Comparison of ENCODE assay signal across 2 cellular contexts in the genomic region with DNA sequence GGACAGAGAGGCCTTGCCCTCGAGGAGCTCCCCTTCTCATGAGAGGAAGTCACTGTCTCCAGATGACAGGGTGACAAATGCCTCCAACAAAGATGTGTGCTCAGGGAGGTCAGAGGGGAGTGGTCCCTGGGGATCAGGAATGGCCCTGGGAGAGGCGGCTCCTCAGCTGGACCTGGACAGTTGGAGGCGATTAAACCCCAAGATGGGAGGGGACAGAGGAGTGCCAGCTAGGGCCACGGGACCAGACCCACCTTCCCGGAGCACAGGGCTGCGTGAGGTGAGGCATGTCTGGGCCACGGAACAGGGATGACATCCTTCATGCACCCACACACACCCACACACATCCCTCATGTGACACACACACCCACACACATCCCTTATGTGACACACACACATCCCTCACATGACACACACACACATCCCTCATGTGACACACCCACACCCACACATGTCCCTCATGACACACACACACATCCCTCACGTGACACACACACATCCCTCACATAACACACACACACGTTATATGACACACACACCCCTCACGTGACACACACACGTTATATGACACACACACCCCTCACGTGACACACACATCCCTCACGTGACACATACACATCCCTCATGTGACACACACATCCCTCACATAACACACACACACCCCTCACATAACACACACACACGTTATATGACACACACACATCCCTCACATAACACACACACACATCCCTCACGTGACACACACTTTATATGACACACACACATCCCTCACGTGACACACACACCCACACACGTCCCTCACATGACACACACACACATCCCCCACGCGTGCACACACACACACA.
A peak's percentile ranks its signal among the peaks of the same experiment; 100 is the strongest.
TF ChIP-seq lines count a peak whose summit lies in the region.

No MANE protein-coding gene starts in this region.

TF ChIP-seq in IMR-90, 13 proteins besides CTCF, POLR2A, EP300 and RAD21:
- TF ChIP-seq MAFK (IDR thresholded peaks at IDR 0.05; ENCODE audit: low read depth, low read length) (no peak), FOS (IDR thresholded peaks at IDR 0.05; ENCODE audit: low read depth, low read length) (no peak)
- TF ChIP-seq, protein P1, sequence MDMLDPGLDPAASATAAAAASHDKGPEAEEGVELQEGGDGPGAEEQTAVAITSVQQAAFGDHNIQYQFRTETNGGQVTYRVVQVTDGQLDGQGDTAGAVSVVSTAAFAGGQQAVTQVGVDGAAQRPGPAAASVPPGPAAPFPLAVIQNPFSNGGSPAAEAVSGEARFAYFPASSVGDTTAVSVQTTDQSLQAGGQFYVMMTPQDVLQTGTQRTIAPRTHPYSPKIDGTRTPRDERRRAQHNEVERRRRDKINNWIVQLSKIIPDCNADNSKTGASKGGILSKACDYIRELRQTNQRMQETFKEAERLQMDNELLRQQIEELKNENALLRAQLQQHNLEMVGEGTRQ (IDR thresholded peaks at IDR 0.05; ENCODE audit: low read depth, low read length), result peak; percentile 84

TF ChIP-seq in K562, 482 proteins besides CTCF, POLR2A, EP300 and RAD21 (continues in another document):
- TF ChIP-seq MCM7 (IDR thresholded peaks at IDR 0.05), result no peak
- no peak for TF ChIP-seq IFI16 (CRISPR knock-in tag; IDR thresholded peaks at IDR 0.05)
- peak; percentile 66 for TF ChIP-seq RAD51 (IDR thresholded peaks at IDR 0.05; ENCODE audit: borderline replicate concordance, low read depth)
- no peak for TF ChIP-seq MEIS2 (IDR thresholded peaks at IDR 0.05; ENCODE audit: partially characterized antibody)
- peak in 1 of 2 experiments; percentile 51; a peak in 1 of 4 replicates for TF ChIP-seq FOXK2 (conservative IDR thresholded peaks at IDR 0.05 in 1 of 2, IDR thresholded peaks at IDR 0.05 in 1 of 2; ENCODE audit: low read depth in 2 of 2)
- TF ChIP-seq TCF7L2 (IDR thresholded peaks at IDR 0.05; ENCODE audit: low read depth, low read length), result no peak
- TF ChIP-seq PHB2 (IDR thresholded peaks at IDR 0.05; ENCODE audit: low read depth), result no peak
- no peak for TF ChIP-seq PHF8 (IDR thresholded peaks at IDR 0.05; ENCODE audit: borderline replicate concordance, low read length)
- peak; percentile 75 for TF ChIP-seq TFE3 (CRISPR knock-in tag; IDR thresholded peaks at IDR 0.05)
- peak; percentile 81 for TF ChIP-seq BHLHE40 (IDR thresholded peaks at IDR 0.05; ENCODE audit: low read length)
- TF ChIP-seq, protein P2, sequence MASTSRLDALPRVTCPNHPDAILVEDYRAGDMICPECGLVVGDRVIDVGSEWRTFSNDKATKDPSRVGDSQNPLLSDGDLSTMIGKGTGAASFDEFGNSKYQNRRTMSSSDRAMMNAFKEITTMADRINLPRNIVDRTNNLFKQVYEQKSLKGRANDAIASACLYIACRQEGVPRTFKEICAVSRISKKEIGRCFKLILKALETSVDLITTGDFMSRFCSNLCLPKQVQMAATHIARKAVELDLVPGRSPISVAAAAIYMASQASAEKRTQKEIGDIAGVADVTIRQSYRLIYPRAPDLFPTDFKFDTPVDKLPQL (IDR thresholded peaks at IDR 0.05; ENCODE audit: extremely low read depth, insufficient read length), result no peak
- no peak for TF ChIP-seq ATF1 (CRISPR knock-in tag; IDR thresholded peaks at IDR 0.05)
- TF ChIP-seq ATF1 (tag; IDR thresholded peaks at IDR 0.05), result no peak
- no peak for TF ChIP-seq ZBED1 (IDR thresholded peaks at IDR 0.05)
- no peak for TF ChIP-seq PURB (CRISPR knock-in tag; IDR thresholded peaks at IDR 0.05; ENCODE audit: low read depth)
- TF ChIP-seq HCFC1 (IDR thresholded peaks at IDR 0.05; ENCODE audit: low read depth, low read length), result no peak
- TF ChIP-seq FOXJ3 (CRISPR knock-in tag; IDR thresholded peaks at IDR 0.05), result no peak
- TF ChIP-seq, protein P3, sequence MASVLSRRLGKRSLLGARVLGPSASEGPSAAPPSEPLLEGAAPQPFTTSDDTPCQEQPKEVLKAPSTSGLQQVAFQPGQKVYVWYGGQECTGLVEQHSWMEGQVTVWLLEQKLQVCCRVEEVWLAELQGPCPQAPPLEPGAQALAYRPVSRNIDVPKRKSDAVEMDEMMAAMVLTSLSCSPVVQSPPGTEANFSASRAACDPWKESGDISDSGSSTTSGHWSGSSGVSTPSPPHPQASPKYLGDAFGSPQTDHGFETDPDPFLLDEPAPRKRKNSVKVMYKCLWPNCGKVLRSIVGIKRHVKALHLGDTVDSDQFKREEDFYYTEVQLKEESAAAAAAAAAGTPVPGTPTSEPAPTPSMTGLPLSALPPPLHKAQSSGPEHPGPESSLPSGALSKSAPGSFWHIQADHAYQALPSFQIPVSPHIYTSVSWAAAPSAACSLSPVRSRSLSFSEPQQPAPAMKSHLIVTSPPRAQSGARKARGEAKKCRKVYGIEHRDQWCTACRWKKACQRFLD (CRISPR knock-in tag; IDR thresholded peaks at IDR 0.05), result no peak
- TF ChIP-seq, protein P4, sequence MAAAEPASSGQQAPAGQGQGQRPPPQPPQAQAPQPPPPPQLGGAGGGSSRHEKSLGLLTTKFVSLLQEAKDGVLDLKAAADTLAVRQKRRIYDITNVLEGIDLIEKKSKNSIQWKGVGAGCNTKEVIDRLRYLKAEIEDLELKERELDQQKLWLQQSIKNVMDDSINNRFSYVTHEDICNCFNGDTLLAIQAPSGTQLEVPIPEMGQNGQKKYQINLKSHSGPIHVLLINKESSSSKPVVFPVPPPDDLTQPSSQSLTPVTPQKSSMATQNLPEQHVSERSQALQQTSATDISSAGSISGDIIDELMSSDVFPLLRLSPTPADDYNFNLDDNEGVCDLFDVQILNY (CRISPR knock-in tag; IDR thresholded peaks at IDR 0.05), result no peak
- TF ChIP-seq, protein P5, sequence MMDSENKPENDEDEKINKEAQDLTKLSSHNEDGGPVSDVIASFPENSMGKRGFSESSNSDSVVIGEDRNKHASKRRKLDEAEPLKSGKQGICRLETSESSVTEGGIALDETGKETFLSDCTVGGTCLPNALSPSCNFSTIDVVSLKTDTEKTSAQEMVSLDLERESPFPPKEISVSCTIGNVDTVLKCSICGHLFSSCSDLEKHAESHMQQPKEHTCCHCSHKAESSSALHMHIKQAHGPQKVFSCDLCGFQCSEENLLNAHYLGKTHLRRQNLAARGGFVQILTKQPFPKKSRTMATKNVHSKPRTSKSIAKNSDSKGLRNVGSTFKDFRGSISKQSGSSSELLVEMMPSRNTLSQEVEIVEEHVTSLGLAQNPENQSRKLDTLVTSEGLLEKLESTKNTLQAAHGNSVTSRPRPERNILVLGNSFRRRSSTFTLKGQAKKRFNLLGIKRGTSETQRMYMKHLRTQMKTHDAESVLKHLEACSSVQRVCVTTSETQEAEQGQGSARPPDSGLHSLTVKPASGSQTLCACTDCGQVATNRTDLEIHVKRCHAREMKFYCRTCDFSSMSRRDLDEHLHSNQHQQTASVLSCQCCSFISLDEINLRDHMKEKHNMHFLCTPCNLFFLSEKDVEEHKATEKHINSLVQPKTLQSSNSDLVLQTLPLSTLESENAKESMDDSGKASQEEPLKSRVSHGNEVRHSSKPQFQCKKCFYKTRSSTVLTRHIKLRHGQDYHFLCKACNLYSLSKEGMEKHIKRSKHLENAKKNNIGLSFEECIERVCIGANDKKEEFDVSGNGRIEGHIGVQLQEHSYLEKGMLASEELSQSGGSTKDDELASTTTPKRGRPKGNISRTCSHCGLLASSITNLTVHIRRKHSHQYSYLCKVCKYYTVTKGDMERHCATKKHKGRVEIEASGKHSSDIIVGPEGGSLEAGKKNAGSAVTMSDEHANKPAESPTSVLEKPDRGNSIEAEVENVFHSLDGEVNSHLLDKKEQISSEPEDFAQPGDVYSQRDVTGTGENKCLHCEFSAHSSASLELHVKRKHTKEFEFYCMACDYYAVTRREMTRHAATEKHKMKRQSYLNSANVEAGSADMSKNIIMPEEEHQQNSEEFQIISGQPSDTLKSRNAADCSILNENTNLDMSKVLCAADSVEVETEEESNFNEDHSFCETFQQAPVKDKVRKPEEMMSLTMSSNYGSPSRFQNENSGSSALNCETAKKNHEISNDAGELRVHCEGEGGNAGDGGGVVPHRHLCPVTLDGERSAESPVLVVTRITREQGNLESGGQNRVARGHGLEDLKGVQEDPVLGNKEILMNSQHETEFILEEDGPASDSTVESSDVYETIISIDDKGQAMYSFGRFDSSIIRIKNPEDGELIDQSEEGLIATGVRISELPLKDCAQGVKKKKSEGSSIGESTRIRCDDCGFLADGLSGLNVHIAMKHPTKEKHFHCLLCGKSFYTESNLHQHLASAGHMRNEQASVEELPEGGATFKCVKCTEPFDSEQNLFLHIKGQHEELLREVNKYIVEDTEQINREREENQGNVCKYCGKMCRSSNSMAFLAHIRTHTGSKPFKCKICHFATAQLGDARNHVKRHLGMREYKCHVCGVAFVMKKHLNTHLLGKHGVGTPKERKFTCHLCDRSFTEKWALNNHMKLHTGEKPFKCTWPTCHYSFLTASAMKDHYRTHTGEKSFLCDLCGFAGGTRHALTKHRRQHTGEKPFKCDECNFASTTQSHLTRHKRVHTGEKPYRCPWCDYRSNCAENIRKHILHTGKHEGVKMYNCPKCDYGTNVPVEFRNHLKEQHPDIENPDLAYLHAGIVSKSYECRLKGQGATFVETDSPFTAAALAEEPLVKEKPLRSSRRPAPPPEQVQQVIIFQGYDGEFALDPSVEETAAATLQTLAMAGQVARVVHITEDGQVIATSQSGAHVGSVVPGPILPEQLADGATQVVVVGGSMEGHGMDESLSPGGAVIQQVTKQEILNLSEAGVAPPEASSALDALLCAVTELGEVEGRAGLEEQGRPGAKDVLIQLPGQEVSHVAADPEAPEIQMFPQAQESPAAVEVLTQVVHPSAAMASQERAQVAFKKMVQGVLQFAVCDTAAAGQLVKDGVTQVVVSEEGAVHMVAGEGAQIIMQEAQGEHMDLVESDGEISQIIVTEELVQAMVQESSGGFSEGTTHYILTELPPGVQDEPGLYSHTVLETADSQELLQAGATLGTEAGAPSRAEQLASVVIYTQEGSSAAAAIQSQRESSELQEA (IDR thresholded peaks at IDR 0.05; ENCODE audit: low read depth), result no peak
- TF ChIP-seq LEF1 (IDR thresholded peaks at IDR 0.05), result peak; percentile 32; the same call in 1 of the 2 replicates
- no peak for TF ChIP-seq HBP1 (CRISPR knock-in tag; IDR thresholded peaks at IDR 0.05)
- TF ChIP-seq RBM14 (IDR thresholded peaks at IDR 0.05; ENCODE audit: borderline replicate concordance, insufficient read depth, low read depth, low read length), result no peak
- TF ChIP-seq, protein P6, sequence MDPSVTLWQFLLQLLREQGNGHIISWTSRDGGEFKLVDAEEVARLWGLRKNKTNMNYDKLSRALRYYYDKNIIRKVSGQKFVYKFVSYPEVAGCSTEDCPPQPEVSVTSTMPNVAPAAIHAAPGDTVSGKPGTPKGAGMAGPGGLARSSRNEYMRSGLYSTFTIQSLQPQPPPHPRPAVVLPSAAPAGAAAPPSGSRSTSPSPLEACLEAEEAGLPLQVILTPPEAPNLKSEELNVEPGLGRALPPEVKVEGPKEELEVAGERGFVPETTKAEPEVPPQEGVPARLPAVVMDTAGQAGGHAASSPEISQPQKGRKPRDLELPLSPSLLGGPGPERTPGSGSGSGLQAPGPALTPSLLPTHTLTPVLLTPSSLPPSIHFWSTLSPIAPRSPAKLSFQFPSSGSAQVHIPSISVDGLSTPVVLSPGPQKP (CRISPR knock-in tag; IDR thresholded peaks at IDR 0.05), result no peak
- no peak for TF ChIP-seq SREBF2 (CRISPR knock-in tag; IDR thresholded peaks at IDR 0.05)
- TF ChIP-seq MLLT1 (IDR thresholded peaks at IDR 0.05), result 0 out of 4 replicates have a peak, but pooled peaks of 1 of the 2 experiments have one; percentile 24
- TF ChIP-seq ZBTB1 (CRISPR knock-in tag; IDR thresholded peaks at IDR 0.05; ENCODE audit: borderline replicate concordance, low read depth), result no peak
- no peak for TF ChIP-seq ZNF408 (CRISPR knock-in tag; IDR thresholded peaks at IDR 0.05; ENCODE audit: low read depth)
- TF ChIP-seq CBFA2T2 (conservative IDR thresholded peaks at IDR 0.05), result peak; percentile 67
- no peak for TF ChIP-seq HNRNPL (IDR thresholded peaks at IDR 0.05; ENCODE audit: low read depth, low read length)
- no peak for TF ChIP-seq ZNF644 (tag; IDR thresholded peaks at IDR 0.05; ENCODE audit: low read depth)
